29 cellular contexts compared by ENCODE assay signal in genomic region chr7:71867626-71868025, GRCh38.
"Had no signal": no experiment of that assay in that cellular context is flagged by ENCODE, and none has a peak within 500 bp of the region (broad histone marks: within the 10 kb centered on the region; RNA-seq: fewer than 3 reads in every experiment).

No MANE protein-coding gene starts in this region.

- H3K27ac ChIP-seq: ascending aorta, brain microvascular endothelial cell, coronary artery, dorsolateral prefrontal cortex, gastrocnemius medialis, heart left ventricle had no signal

- H3K4me1 Mint-ChIP-seq: activated CD4-positive, alpha-beta T cell treated with anti-CD3 and anti-CD28 coated beads for 36 hours; activated CD4-positive, alpha-beta T cell treated with anti-CD3 and anti-CD28 coated beads, Interleukin-2, amount 10 ng/mL, durations not matched to agents 24 days and 14 days; activated CD8-positive, alpha-beta memory T cell treated with anti-CD3 and anti-CD28 coated beads, Interleukin-2, amount 10 ng/mL, durations not matched to agents 7 days and 5 days; activated naive CD4-positive, alpha-beta T cell treated with anti-CD3 and anti-CD28 coated beads, Interleukin-2, amount 10 ng/mL, durations not matched to agents 7 days and 5 days; activated naive CD8-positive, alpha-beta T cell treated with anti-CD3 and anti-CD28 coated beads, Interleukin-2, amount 10 ng/mL, durations not matched to agents 7 days and 5 days; central memory CD8-positive, alpha-beta T cell; endodermal cell had no signal

- H3K27me3 ChIP-seq: ascending aorta, brain microvascular endothelial cell, dorsolateral prefrontal cortex, gastrocnemius medialis, heart left ventricle had no signal

- H3K4me3 ChIP-seq: ascending aorta, coronary artery, dorsolateral prefrontal cortex, gastrocnemius medialis, heart left ventricle had no signal

- ATAC-seq: activated CD4-positive, alpha-beta T cell treated with anti-CD3 and anti-CD28 coated beads for 36 hours; activated CD8-positive, alpha-beta memory T cell treated with anti-CD3 and anti-CD28 coated beads, Interleukin-2, amount 10 ng/mL, durations not matched to agents 7 days and 5 days; activated CD8-positive, alpha-beta T cell treated with anti-CD3 and anti-CD28 coated beads, Interleukin-2, amount 10 ng/mL, durations not matched to agents 7 days and 5 days; activated naive CD4-positive, alpha-beta T cell treated with anti-CD3 and anti-CD28 coated beads, Interleukin-2, amount 50 U/mL, for 72 hours; esophagus mucosa; gastrocnemius medialis; heart left ventricle had no signal

- H3K4me3 Mint-ChIP-seq: activated CD4-positive, alpha-beta memory T cell treated with anti-CD3 and anti-CD28 coated beads for 36 hours; activated CD4-positive, alpha-beta T cell treated with anti-CD3 and anti-CD28 coated beads for 36 hours; activated CD4-positive, alpha-beta T cell treated with anti-CD3 and anti-CD28 coated beads, Interleukin-2, amount 10 ng/mL, durations not matched to agents 24 days and 14 days; activated CD8-positive, alpha-beta memory T cell treated with anti-CD3 and anti-CD28 coated beads, Interleukin-2, amount 10 ng/mL, durations not matched to agents 7 days and 5 days; activated CD8-positive, alpha-beta T cell treated with anti-CD3 and anti-CD28 coated beads, Interleukin-2, amount 10 ng/mL, durations not matched to agents 7 days and 5 days; activated naive CD4-positive, alpha-beta T cell treated with anti-CD3 and anti-CD28 coated beads, Interleukin-2, amount 10 ng/mL, durations not matched to agents 7 days and 5 days; activated naive CD8-positive, alpha-beta T cell treated with anti-CD3 and anti-CD28 coated beads, Interleukin-2, amount 10 ng/mL, durations not matched to agents 7 days and 5 days; central memory CD8-positive, alpha-beta T cell; dendritic cell treated with granulocyte-macrophage colony-stimulating factor and Interleukin-4, amounts not matched to agents 40 ng/mL and 50 ng/mL, for 4 days; endodermal cell had no signal

- H3K36me3 ChIP-seq: ascending aorta, brain microvascular endothelial cell, gastrocnemius medialis, heart left ventricle had no signal

- H3K4me1 ChIP-seq: ascending aorta, gastrocnemius medialis, heart left ventricle had no signal

- H3K36me3 Mint-ChIP-seq: activated CD4-positive, alpha-beta memory T cell treated with anti-CD3 and anti-CD28 coated beads for 36 hours; activated naive CD4-positive, alpha-beta T cell treated with anti-CD3 and anti-CD28 coated beads, Interleukin-2, amount 10 ng/mL, durations not matched to agents 7 days and 5 days; activated naive CD8-positive, alpha-beta T cell treated with anti-CD3 and anti-CD28 coated beads, Interleukin-2, amount 10 ng/mL, durations not matched to agents 7 days and 5 days had no signal

- DNase-seq: activated CD4-positive, alpha-beta memory T cell treated with anti-CD3 and anti-CD28 coated beads for 36 hours; activated CD4-positive, alpha-beta T cell treated with anti-CD3 and anti-CD28 coated beads for 36 hours; activated CD4-positive, alpha-beta T cell treated with anti-CD3 and anti-CD28 coated beads, Interleukin-2, amount 10 ng/mL, durations not matched to agents 24 days and 14 days; activated CD4-positive, CD25-positive, alpha-beta regulatory T cell; activated CD4-positive, CD25-positive, alpha-beta regulatory T cell treated with anti-CD3 and anti-CD28 coated beads, Interleukin-2, amount 50 U/mL, for 72 hours; activated CD8-positive, alpha-beta memory T cell treated with anti-CD3 and anti-CD28 coated beads, Interleukin-2, amount 10 ng/mL, durations not matched to agents 7 days and 5 days; activated CD8-positive, alpha-beta memory T cell treated with anti-CD3 and anti-CD28 coated beads, Interleukin-2, amount 50 U/mL, for 4 hours; activated CD8-positive, alpha-beta T cell treated with anti-CD3 and anti-CD28 coated beads, Interleukin-2, amount 10 ng/mL, durations not matched to agents 7 days and 5 days; activated gamma-delta T cell; activated naive CD4-positive, alpha-beta T cell; activated naive CD4-positive, alpha-beta T cell treated with anti-CD3 and anti-CD28 coated beads, Interleukin-2, amount 10 ng/mL, durations not matched to agents 7 days and 5 days; activated naive CD8-positive, alpha-beta T cell treated with anti-CD3 and anti-CD28 coated beads, Interleukin-2, amount 10 ng/mL, durations not matched to agents 7 days and 5 days; activated T-cell treated with anti-CD3 and anti-CD28 coated beads, Interleukin-2, amount 50 U/mL, for 1 hour; activated T-cell treated with anti-CD3 and anti-CD28 coated beads, Interleukin-2, amount 50 U/mL, for 48 hours; brain microvascular endothelial cell; dorsolateral prefrontal cortex; effector memory CD4-positive, alpha-beta T cell; endodermal cell; foreskin fibroblast; gastrocnemius medialis; glutamatergic neuron; heart left ventricle; T-helper 2 cell had no signal

- H3K27ac Mint-ChIP-seq: activated CD4-positive, alpha-beta memory T cell treated with anti-CD3 and anti-CD28 coated beads for 36 hours; activated CD4-positive, alpha-beta T cell treated with anti-CD3 and anti-CD28 coated beads for 36 hours; activated CD4-positive, alpha-beta T cell treated with anti-CD3 and anti-CD28 coated beads, Interleukin-2, amount 10 ng/mL, durations not matched to agents 24 days and 14 days; activated CD8-positive, alpha-beta memory T cell treated with anti-CD3 and anti-CD28 coated beads, Interleukin-2, amount 10 ng/mL, durations not matched to agents 7 days and 5 days; activated CD8-positive, alpha-beta T cell treated with anti-CD3 and anti-CD28 coated beads, Interleukin-2, amount 10 ng/mL, durations not matched to agents 7 days and 5 days; activated naive CD4-positive, alpha-beta T cell treated with anti-CD3 and anti-CD28 coated beads, Interleukin-2, amount 10 ng/mL, durations not matched to agents 7 days and 5 days; activated naive CD4-positive, alpha-beta T cell treated with anti-CD3 and anti-CD28 coated beads, Interleukin-2, amount 50 U/mL, for 72 hours; activated naive CD8-positive, alpha-beta T cell treated with anti-CD3 and anti-CD28 coated beads, Interleukin-2, amount 10 ng/mL, durations not matched to agents 7 days and 5 days; endodermal cell had no signal

- H3K9me3 ChIP-seq: ascending aorta, gastrocnemius medialis, heart left ventricle had no signal
